In genomic region chr10:110209399-110209925, GRCh38 we compare ENCODE assay signal across 7 cellular contexts. TPM values are rescaled to one million over a fixed set of nuclear protein-coding genes. Genes with fewer than 3 reads are reported as not detected.
A peak's percentile ranks its signal among the peaks of the same experiment; 100 is the strongest.
DNase-seq lines count a peak whose midpoint lies in the region; ATAC-seq and TF ChIP-seq lines count a peak whose summit lies in the region.

No MANE protein-coding gene starts in this region.

- peak overlapping the region; percentile 87 for H3K4me3 Mint-ChIP-seq in activated T-cell treated with anti-CD3 and anti-CD28 coated beads, Interleukin-2, amount 50 U/mL, for 24 hours

- H3K27ac Mint-ChIP-seq in activated T-cell treated with anti-CD3 and anti-CD28 coated beads, Interleukin-2, amount 50 U/mL, for 24 hours = peak overlapping the region; percentile 88

- peaks cover 65% of the 10 kb centered on the region for H3K4me1 Mint-ChIP-seq in activated T-cell treated with anti-CD3 and anti-CD28 coated beads, Interleukin-2, amount 50 U/mL, for 24 hours (ENCODE audit: low read depth)

- H3K9me3 Mint-ChIP-seq in activated T-cell treated with anti-CD3 and anti-CD28 coated beads, Interleukin-2, amount 50 U/mL, for 24 hours = no peaks in the 10 kb centered on the region

- peaks cover 12% of the 10 kb centered on the region for H3K27me3 Mint-ChIP-seq in activated T-cell treated with anti-CD3 and anti-CD28 coated beads, Interleukin-2, amount 50 U/mL, for 24 hours

- H3K36me3 Mint-ChIP-seq in activated T-cell treated with anti-CD3 and anti-CD28 coated beads, Interleukin-2, amount 50 U/mL, for 24 hours (ENCODE audit: low read depth) = peaks cover 4% of the 10 kb centered on the region

- TF ChIP-seq CTCF in GM13976 (IDR thresholded peaks at IDR 0.05; ENCODE audit: borderline replicate concordance, control extremely low read depth, extremely low read depth, insufficient read depth, missing control alignments) (no peak), epithelial cell of esophagus (IDR thresholded peaks at IDR 0.05; ENCODE audit: insufficient read depth, low read depth, low read length, missing control alignments) (no peak), mucosa of descending colon (IDR thresholded peaks at IDR 0.05) (no peak)

- H3K4me3 ChIP-seq in epithelial cell of esophagus (ENCODE audit: low read length) = peak overlapping the region; percentile 82
- H3K4me3 ChIP-seq in mucosa of descending colon = peak overlapping the region; percentile 28

- no peaks in the 10 kb centered on the region for H3K9me3 ChIP-seq in mucosa of descending colon

- intact Hi-C loops in mucosa of descending colon (cut with DNase I, micrococcal nuclease) = loop anchor here in 1 of 2 donors (5.0 kb wide), 1 partner anchor 72 kb away; no protein-coding TSS in a partner anchor

- in situ Hi-C loops in GM13976 (cut with MboI; ENCODE audit: low sequenced_read_pairs, unreplicated experiment) = no loop called here

- peaks cover 21% of the 10 kb centered on the region for H3K4me1 ChIP-seq in mucosa of descending colon (ENCODE audit: low read depth)

- DNase-seq in GM13976 (ENCODE audit: low spot score) (peak; percentile 47), NCI-H446 (lab: John Stamatoyannopoulos, UW) (peak; percentile 23 to 53), epithelial cell of esophagus (ENCODE audit: low read depth) (peak; percentile 90), mucosa of descending colon (peak; percentile 72 to 79 (median 73))
- DNase-seq in activated T-cell treated with anti-CD3 and anti-CD28 coated beads, Interleukin-2, amount 50 U/mL, for 24 hours = no peak
- DNase-seq in stimulated activated naive CD8-positive, alpha-beta T cell treated with anti-CD3 and anti-CD28 coated beads, Interleukin-15, Interleukin-2, amounts not matched to agents 100 U/mL and 50 U/mL, for 24 hours = peak; percentile 76

- no peaks in the 10 kb centered on the region for H3K36me3 ChIP-seq in mucosa of descending colon (ENCODE audit: low read depth)

- peak; percentile 1 for ATAC-seq in mucosa of descending colon
- ATAC-seq in stimulated activated naive CD8-positive, alpha-beta T cell treated with anti-CD3 and anti-CD28 coated beads, Interleukin-15, Interleukin-2, amounts not matched to agents 100 U/mL and 50 U/mL, for 24 hours = no peak
- ATAC-seq in GM21737 (IDR thresholded peaks at IDR 0.05; ENCODE audit: unreplicated experiment) = no peak

RNA-seq across cellular contexts. Expression of gene MXI1, which starts 2.1 kb away (rescaled TPM):
- 100 to 1,000 TPM; 112 to 144 (median 139) TPM for total RNA-seq in mucosa of descending colon
